ENCODE assay signal across 7 cellular contexts in the genomic region with DNA sequence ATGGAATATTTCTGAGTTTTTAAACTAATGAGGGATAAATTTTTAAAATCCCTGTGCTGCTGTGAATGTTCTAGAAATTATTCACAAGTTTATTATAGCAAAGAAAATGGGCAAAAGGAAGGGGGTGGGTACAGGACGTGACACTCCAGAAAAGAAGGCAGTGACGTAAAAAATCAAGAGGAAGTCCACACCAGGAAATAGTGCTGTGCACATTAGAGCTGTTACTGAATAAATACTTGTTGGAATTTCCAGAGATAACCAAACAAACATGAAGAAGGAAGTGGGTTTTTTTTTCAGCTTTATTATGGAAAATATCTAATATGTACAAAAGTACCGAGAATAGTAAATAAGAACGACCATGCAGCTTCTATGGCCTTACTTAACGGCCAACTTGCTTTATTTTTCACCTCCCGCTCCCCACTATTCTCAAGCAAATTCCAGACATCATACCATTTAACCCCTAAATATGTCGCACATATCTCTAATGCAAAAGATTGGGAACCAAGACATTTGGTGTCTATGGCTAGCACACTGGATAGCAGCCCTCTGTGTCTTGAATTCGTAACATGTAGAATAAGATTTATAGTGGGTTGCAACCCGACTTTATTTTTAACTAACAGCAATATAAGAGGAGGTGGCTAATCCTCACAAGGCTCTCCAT. TPM values are rescaled to one million over a fixed set of nuclear protein-coding genes. Genes with fewer than 3 reads are reported as not detected.
DNase-seq lines count a peak whose midpoint lies in the region; ATAC-seq and TF ChIP-seq lines count a peak whose summit lies in the region.

No MANE protein-coding gene starts in this region.

- ATAC-seq in HG02623 (IDR thresholded peaks at IDR 0.05; ENCODE audit: unreplicated experiment) = peak; percentile 1
- ATAC-seq in left ventricle myocardium superior = peak; percentile 17

- intact Hi-C loops in left ventricle myocardium superior (cut with micrococcal nuclease) = loop anchor here (5.0 kb wide), 1 partner anchor 35 kb away; a partner anchor contains a TSS

- peak overlapping the region; percentile 62 for H3K4me3 ChIP-seq in GM12875 (ENCODE audit: low read depth, low read length)

- no peaks in the 10 kb centered on the region for H3K9me3 Mint-ChIP-seq in activated naive CD8-positive, alpha-beta T cell treated with anti-CD3 and anti-CD28 coated beads for 36 hours

- H3K4me3 Mint-ChIP-seq in activated naive CD8-positive, alpha-beta T cell treated with anti-CD3 and anti-CD28 coated beads for 36 hours = peak overlapping the region; percentile 96

- H3K27ac Mint-ChIP-seq in activated naive CD8-positive, alpha-beta T cell treated with anti-CD3 and anti-CD28 coated beads for 36 hours = peak overlapping the region; percentile 98

- no peaks in the 10 kb centered on the region for H3K27me3 Mint-ChIP-seq in activated naive CD8-positive, alpha-beta T cell treated with anti-CD3 and anti-CD28 coated beads for 36 hours

- peaks cover 45% of the 10 kb centered on the region for H3K4me1 Mint-ChIP-seq in activated naive CD8-positive, alpha-beta T cell treated with anti-CD3 and anti-CD28 coated beads for 36 hours

- DNase-seq in NCI-H2227 (lab: John Stamatoyannopoulos, UW; ENCODE audit: unreplicated experiment) (peak; percentile 38), left ventricle myocardium superior (no peak), pulmonary artery endothelial cell (ENCODE audit: low read depth, low spot score) (peak; percentile 70), D341Med (ENCODE audit: low spot score) (no peak)
- DNase-seq in activated naive CD8-positive, alpha-beta T cell treated with anti-CD3 and anti-CD28 coated beads for 36 hours = no peak

- H3K36me3 Mint-ChIP-seq in activated naive CD8-positive, alpha-beta T cell treated with anti-CD3 and anti-CD28 coated beads for 36 hours = peaks cover 49% of the 10 kb centered on the region

- TF ChIP-seq CTCF in GM12875 (IDR thresholded peaks at IDR 0.05; ENCODE audit: borderline replicate concordance, insufficient read depth, low read depth, low read length) = no peak

RNA-seq across cellular contexts. Expression of a gene that starts 0.6 kb away (rescaled TPM):
- total RNA-seq in activated naive CD8-positive, alpha-beta T cell treated with anti-CD3 and anti-CD28 coated beads for 36 hours = 100 to 1,000 TPM; 302 to 307 TPM
- total RNA-seq in left ventricle myocardium superior = 496 TPM
- 132 and 136 TPM in 2 replicates for total RNA-seq in pulmonary artery endothelial cell

RNA-seq across cellular contexts. Expression of a gene that starts 34.7 kb away (rescaled TPM):
- total RNA-seq in activated naive CD8-positive, alpha-beta T cell treated with anti-CD3 and anti-CD28 coated beads for 36 hours = 10 to 100 TPM; 33.1 to 33.9 TPM
- 46.1 TPM for total RNA-seq in left ventricle myocardium superior
- 16.6 and 31.3 TPM in 2 replicates for total RNA-seq in pulmonary artery endothelial cell

Comparison
In these comparisons a context has a peak if more than half of its experiments do, and no peak if none do; other contexts are left out.
1. DNase-seq: peak in NCI-H2227 (single experiment) and pulmonary artery endothelial cell (single experiment); none in activated naive CD8-positive, alpha-beta T cell treated with anti-CD3 and anti-CD28 coated beads for 36 hours (single experiment), left ventricle myocardium superior (single experiment) and D341Med (single experiment).